In the genomic region with DNA sequence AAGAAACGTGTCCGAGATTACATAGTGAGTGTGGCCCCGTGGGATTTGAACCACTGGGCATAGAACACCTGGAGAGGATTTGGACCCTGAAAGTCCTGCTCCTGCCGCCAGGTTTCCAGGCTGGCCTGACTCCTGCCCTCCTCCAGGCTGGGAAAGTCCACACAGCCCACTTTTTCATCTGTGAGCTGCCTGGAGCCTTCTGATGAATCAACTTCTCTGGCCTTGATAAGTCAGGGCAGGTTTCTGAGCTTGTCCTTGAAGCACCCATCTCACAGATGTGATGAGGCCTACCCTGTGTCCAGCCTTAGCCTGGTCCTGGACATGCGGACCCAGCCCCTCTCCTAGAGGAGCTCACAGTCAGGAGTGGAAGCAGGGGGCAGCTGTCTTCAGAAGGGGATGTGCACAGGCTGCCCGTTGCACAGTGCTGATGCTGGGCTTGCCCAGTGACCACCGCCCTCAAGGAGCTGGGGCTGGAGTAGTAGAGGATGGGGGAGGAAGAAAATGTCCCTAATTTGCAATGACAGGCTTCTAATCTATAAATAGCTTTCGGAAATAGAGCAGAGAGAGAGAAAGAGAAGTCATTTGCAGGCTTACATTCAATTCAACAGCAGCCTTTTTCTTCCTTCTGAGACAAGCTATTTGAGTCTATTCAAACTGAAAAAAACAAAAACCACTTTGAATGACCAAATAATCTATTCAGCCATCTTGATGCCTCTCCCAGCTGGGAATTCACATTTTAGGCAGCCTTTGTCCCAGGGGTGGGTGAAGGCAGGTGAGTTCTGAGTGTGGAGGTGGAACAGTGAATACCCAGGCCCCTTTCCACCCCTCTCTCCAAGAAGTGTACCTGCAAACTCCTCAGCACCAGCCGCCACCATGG, we compare ENCODE assay signal across 18 cellular contexts.
DNase-seq lines count a peak whose midpoint lies in the region; ATAC-seq and TF ChIP-seq lines count a peak whose summit lies in the region.
"Had no signal": no experiment of that assay in that cellular context is flagged by ENCODE, and none has a peak within 500 bp of the region (broad histone marks: within the 10 kb centered on the region; RNA-seq: fewer than 3 reads in every experiment).

No MANE protein-coding gene starts in this region.

- H4K20me1 ChIP-seq in osteoblast (ENCODE audit: insufficient read depth, low read length) = no peaks in the 10 kb centered on the region
- H4K20me1 ChIP-seq: BLaER1 treated with 17β-estradiol and CSF1 and Interleukin-3, amounts not matched to agents 10 nM and 100 nM had no signal

- peak; percentile 86 for ATAC-seq in GM18870 (IDR thresholded peaks at IDR 0.05; ENCODE audit: unreplicated experiment)
- ATAC-seq in GM21786 (IDR thresholded peaks at IDR 0.05; ENCODE audit: unreplicated experiment) = peak; percentile 68
- ATAC-seq in HG03442 (IDR thresholded peaks at IDR 0.05; ENCODE audit: unreplicated experiment) = peak; percentile 73
- no peak for ATAC-seq in activated CD8-positive, alpha-beta memory T cell treated with anti-CD3 and anti-CD28 coated beads, Interleukin-2, amount 10 ng/mL, durations not matched to agents 7 days and 5 days
- ATAC-seq: body of pancreas, lower lobe of right lung had no signal

- H3K79me2 ChIP-seq in osteoblast (ENCODE audit: insufficient read depth, low read length) = no peaks in the 10 kb centered on the region

- H3K27ac Mint-ChIP-seq in activated CD8-positive, alpha-beta memory T cell treated with anti-CD3 and anti-CD28 coated beads, Interleukin-2, amount 10 ng/mL, durations not matched to agents 7 days and 5 days = no peak overlapping the region
- H3K27ac Mint-ChIP-seq: nephron had no signal

- H3K36me3 ChIP-seq in osteoblast (ENCODE audit: insufficient read depth, low read length) = no peaks in the 10 kb centered on the region
- H3K36me3 ChIP-seq: BLaER1 treated with 17β-estradiol and CSF1 and Interleukin-3, amounts not matched to agents 10 nM and 100 nM; lower lobe of right lung; right atrium auricular region had no signal

- H3K27me3 Mint-ChIP-seq in activated CD8-positive, alpha-beta memory T cell treated with anti-CD3 and anti-CD28 coated beads, Interleukin-2, amount 10 ng/mL, durations not matched to agents 7 days and 5 days = peaks cover 4% of the 10 kb centered on the region

- H3K27ac ChIP-seq in osteoblast (ENCODE audit: low read depth, low read length) = no peak overlapping the region
- H3K27ac ChIP-seq: BLaER1 treated with 17β-estradiol and CSF1 and Interleukin-3, amounts not matched to agents 10 nM and 100 nM; body of pancreas; lower lobe of right lung; right atrium auricular region had no signal

- no peak overlapping the region for H3K4me2 ChIP-seq in osteoblast (ENCODE audit: insufficient read depth, low read length)

- DNase-seq in osteoblast (ENCODE audit: insufficient read length, low spot score, missing footprints) (peak; percentile 45), NCI-H1694 (lab: John Stamatoyannopoulos, UW) (no peak)
- no peak for DNase-seq in stimulated activated CD4-positive, alpha-beta T cell treated with anti-CD3 and anti-CD28 coated beads, Interleukin-4, amount 100 ng/mL, for 24 hours
- no peak for DNase-seq in activated CD8-positive, alpha-beta memory T cell treated with anti-CD3 and anti-CD28 coated beads, Interleukin-2, amount 10 ng/mL, durations not matched to agents 7 days and 5 days
- DNase-seq: activated CD4-positive, alpha-beta T cell treated with anti-CD3 and anti-CD28 coated beads, Interleukin-2, amount 50 U/mL, for 48 hours; body of pancreas; DND-41; KG1; lower lobe of right lung; NCI-H524 treated with DMSO at 0.1 percent for 48 hours; stimulated activated CD4-positive, alpha-beta T cell treated with anti-CD3 and anti-CD28 coated beads, Interleukin-2, amount 100 ng/mL, for 48 hours; stimulated activated naive CD4-positive, alpha-beta T cell had no signal

- TF ChIP-seq CTCF in osteoblast (IDR thresholded peaks at IDR 0.05; ENCODE audit: extremely low read depth, low read depth, low read length) = no peak

- H3K4me3 Mint-ChIP-seq in activated CD8-positive, alpha-beta memory T cell treated with anti-CD3 and anti-CD28 coated beads, Interleukin-2, amount 10 ng/mL, durations not matched to agents 7 days and 5 days = no peak overlapping the region
- H3K4me3 Mint-ChIP-seq: nephron had no signal

- H3K9me3 Mint-ChIP-seq in activated CD8-positive, alpha-beta memory T cell treated with anti-CD3 and anti-CD28 coated beads, Interleukin-2, amount 10 ng/mL, durations not matched to agents 7 days and 5 days (ENCODE audit: low read depth) = no peaks in the 10 kb centered on the region
- H3K9me3 Mint-ChIP-seq: nephron had no signal

- no peak overlapping the region for H2AFZ ChIP-seq in osteoblast (ENCODE audit: low read length)

- H3K36me3 Mint-ChIP-seq in activated CD8-positive, alpha-beta memory T cell treated with anti-CD3 and anti-CD28 coated beads, Interleukin-2, amount 10 ng/mL, durations not matched to agents 7 days and 5 days = no peaks in the 10 kb centered on the region

- CTCF ChIA-PET in activated CD8-positive, alpha-beta memory T cell treated with anti-CD3 and anti-CD28 coated beads, Interleukin-2, amount 10 ng/mL, durations not matched to agents 7 days and 5 days (lab: Charles Lee) = interaction anchor here (0.8 to 3.1 kb wide), 2 partner anchors 9 to 95 kb away, joined by 3 to 18 read pairs; no protein-coding TSS in a partner anchor

- H3K4me3 ChIP-seq in osteoblast (ENCODE audit: insufficient read depth, low read length) = no peak overlapping the region
- H3K4me3 ChIP-seq: BLaER1 treated with 17β-estradiol and CSF1 and Interleukin-3, amounts not matched to agents 10 nM and 100 nM; body of pancreas; lower lobe of right lung; right atrium auricular region had no signal

- H3K4me1 ChIP-seq in osteoblast (ENCODE audit: insufficient read depth, low read length) = no peaks in the 10 kb centered on the region
- H3K4me1 ChIP-seq: body of pancreas, lower lobe of right lung, right atrium auricular region had no signal

- peaks cover 15% of the 10 kb centered on the region for H3K4me1 Mint-ChIP-seq in activated CD8-positive, alpha-beta memory T cell treated with anti-CD3 and anti-CD28 coated beads, Interleukin-2, amount 10 ng/mL, durations not matched to agents 7 days and 5 days
- H3K4me1 Mint-ChIP-seq: nephron had no signal

- no peaks in the 10 kb centered on the region for H3K27me3 ChIP-seq in osteoblast (ENCODE audit: insufficient read depth, low read length)
- H3K27me3 ChIP-seq: BLaER1 treated with 17β-estradiol and CSF1 and Interleukin-3, amounts not matched to agents 10 nM and 100 nM; body of pancreas; right atrium auricular region had no signal

- H3K9me3 ChIP-seq in osteoblast (ENCODE audit: low read depth, low read length) = no peaks in the 10 kb centered on the region
- H3K9me3 ChIP-seq: BLaER1 treated with 17β-estradiol and CSF1 and Interleukin-3, amounts not matched to agents 10 nM and 100 nM; body of pancreas; lower lobe of right lung; right atrium auricular region had no signal
